ENCODE assay signal across 16 cellular contexts in the genomic region with DNA sequence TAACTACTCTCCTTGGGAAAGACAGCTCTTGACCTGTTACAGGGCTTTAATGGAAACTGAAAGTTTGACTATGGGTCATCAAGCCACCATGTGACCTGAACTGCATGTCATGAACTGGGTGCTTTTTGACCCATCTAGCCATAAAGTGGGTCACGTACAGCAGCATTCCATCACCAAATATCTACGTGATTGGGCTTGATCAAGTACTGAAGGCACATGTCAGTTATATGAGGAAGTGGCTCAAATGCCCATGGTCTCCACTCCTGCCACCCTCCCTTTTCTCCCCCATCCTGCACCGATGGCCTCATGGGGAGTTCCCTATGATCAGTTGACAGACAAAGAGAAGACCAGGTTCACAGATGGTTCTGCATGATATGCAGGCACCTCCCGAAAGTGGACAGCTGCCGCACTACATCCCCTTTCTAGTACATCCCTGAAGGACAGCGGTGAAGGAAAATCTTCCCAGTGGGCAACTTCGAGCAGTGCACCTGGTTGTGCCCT. TPM values are rescaled to one million over a fixed set of nuclear protein-coding genes. Genes with fewer than 3 reads are reported as not detected.
"Had no signal": no experiment of that assay in that cellular context is flagged by ENCODE, and none has a peak within 500 bp of the region (broad histone marks: within the 10 kb centered on the region; RNA-seq: fewer than 3 reads in every experiment).

No MANE protein-coding gene starts in this region.

- H3K9me3 ChIP-seq: transverse colon had no signal

- H3K4me3 ChIP-seq: esophagus muscularis mucosa, hepatocyte, transverse colon had no signal

- H3K4me1 ChIP-seq: transverse colon had no signal

- H3K36me3 ChIP-seq: esophagus muscularis mucosa, transverse colon had no signal

- ATAC-seq: activated T-helper 17 cell treated with anti-CD3 and anti-CD28 coated beads, Interleukin-2, amount 50 U/mL, for 72 hours; left lobe of liver; natural killer cell had no signal

- DNase-seq: activated CD4-positive, CD25-positive, alpha-beta regulatory T cell treated with anti-CD3 and anti-CD28 coated beads, Interleukin-2, amount 50 U/mL, for 72 hours; activated naive CD4-positive, alpha-beta T cell treated with anti-CD3 and anti-CD28 coated beads, Interleukin-2, amount 10 ng/mL, durations not matched to agents 7 days and 5 days; natural killer cell; stimulated activated CD4-positive, alpha-beta T cell treated with anti-CD3 and anti-CD28 coated beads, Interleukin-2, amount 100 ng/mL, for 48 hours; stimulated activated naive CD4-positive, alpha-beta T cell; substantia nigra; T-helper 1 cell; T1000; transverse colon had no signal

- H3K27me3 ChIP-seq: hepatocyte, transverse colon had no signal

- H3K27ac ChIP-seq: esophagus muscularis mucosa, hepatocyte, transverse colon had no signal

RNA-seq across cellular contexts. Expression of a gene that starts 7.3 kb away (rescaled TPM):
- total RNA-seq: activated T-helper 17 cell treated with anti-CD3 and anti-CD28 coated beads, Interleukin-2, amount 50 U/mL, for 72 hours; astrocyte; bronchial epithelial cell; glomerular endothelial cell; hepatocyte had no signal

RNA-seq across cellular contexts. Expression of a gene that starts 44.5 kb away (rescaled TPM):
- total RNA-seq: activated T-helper 17 cell treated with anti-CD3 and anti-CD28 coated beads, Interleukin-2, amount 50 U/mL, for 72 hours; astrocyte; bronchial epithelial cell; esophagus muscularis mucosa; glomerular endothelial cell; hepatocyte; natural killer cell; transverse colon had no signal
